Comparison of ENCODE assay signal across 8 cellular contexts in the genomic region with DNA sequence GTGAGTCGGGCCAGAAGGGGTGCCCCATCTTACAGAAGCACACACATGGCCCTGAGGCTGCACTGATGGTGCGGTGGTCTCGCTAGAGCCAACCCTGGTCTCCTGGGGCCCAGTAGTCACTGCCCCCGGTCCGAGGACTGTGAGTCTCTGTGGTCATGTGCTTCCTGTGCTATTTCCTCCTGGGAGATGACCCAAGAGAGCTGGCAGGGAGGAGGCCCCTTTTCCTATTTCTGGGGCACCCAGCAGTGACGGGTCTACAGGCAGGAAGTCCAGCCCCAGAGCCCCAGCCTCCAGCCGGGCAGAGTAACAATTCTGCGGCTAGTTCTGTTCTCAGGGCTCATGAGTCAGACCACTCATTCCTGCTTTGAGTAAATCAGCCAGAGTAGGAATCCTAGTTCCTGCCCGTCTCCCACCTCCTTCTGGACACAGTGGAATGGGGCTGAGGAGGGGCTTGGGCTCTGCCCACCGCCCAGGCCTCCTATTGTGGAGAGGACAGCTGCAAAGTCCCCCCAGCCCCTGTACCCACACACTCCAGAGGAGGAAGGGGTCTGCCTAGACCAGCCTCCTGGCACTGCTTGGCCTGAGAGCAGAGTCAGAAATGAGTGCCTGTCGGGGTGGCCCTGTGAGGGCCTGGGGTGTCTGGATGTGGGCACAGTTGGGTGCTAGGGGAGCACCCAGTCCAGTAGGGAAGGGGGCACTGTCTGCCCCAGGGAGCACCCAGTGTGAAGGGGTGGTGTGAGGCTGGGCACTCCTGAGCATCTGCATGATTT.
DNase-seq lines count a peak whose midpoint lies in the region; ATAC-seq and TF ChIP-seq lines count a peak whose summit lies in the region.

No MANE protein-coding gene starts in this region.

- no peak overlapping the region for H4K8ac ChIP-seq in neuronal stem cell (ENCODE audit: low read depth, low read length)

- no peak for TF ChIP-seq CTCF in AG04449 (IDR thresholded peaks at IDR 0.05; ENCODE audit: insufficient read depth, low read length, missing control alignments)

- peaks cover 11 to 81% of the 10 kb centered on the region in 2 donors for H3K36me3 ChIP-seq in neuronal stem cell (replicated peaks in 1 of 2; ENCODE audit: control insufficient read depth in 2 of 2, insufficient read depth in 2 of 2, low read length in 2 of 2)

- H2BK15ac ChIP-seq in neuronal stem cell (ENCODE audit: low read length), result no peak overlapping the region

- peak overlapping the region; percentile 6 for H3K9ac ChIP-seq in neuronal stem cell (ENCODE audit: low read depth, low read length, poor library complexity)

- no peak overlapping the region for H2AFZ ChIP-seq in neuronal stem cell (ENCODE audit: low read length)

- H3K9me3 ChIP-seq in neuronal stem cell (replicated peaks in 1 of 2; ENCODE audit: control insufficient read depth in 2 of 2, insufficient read depth in 1 of 2, low read depth in 1 of 2, low read length in 2 of 2), result no peaks in the 10 kb centered on the region

- no peaks in the 10 kb centered on the region for H3K36me3 Mint-ChIP-seq in T-helper 2 cell treated with Interferon-gamma antibody and Interleukin-4, amounts not matched to agents 5 μg/mL and 100 μg/mL, for 36 hours (ENCODE audit: low read depth)

- H3K4me2 ChIP-seq in neuronal stem cell (ENCODE audit: insufficient read depth, low read length, poor library complexity, severe bottlenecking), result no peak overlapping the region

- H3K14ac ChIP-seq in neuronal stem cell (ENCODE audit: low read length), result no peak overlapping the region

- peak overlapping the region; percentile 34 for H3K18ac ChIP-seq in neuronal stem cell (ENCODE audit: low read length)

- POLR2A ChIA-PET in AG04449 (lab: Yijun Ruan, JAX), result no interaction called here

- H3K4me3 Mint-ChIP-seq in T-helper 2 cell treated with Interferon-gamma antibody and Interleukin-4, amounts not matched to agents 5 μg/mL and 100 μg/mL, for 36 hours, result no peak overlapping the region

- H3K4me1 ChIP-seq in neuronal stem cell (ENCODE audit: control insufficient read depth in 2 of 2, insufficient read depth in 1 of 2, low read depth in 1 of 2, low read length in 2 of 2), result peaks cover 14 to 23% of the 10 kb centered on the region in 2 donors

- CTCF ChIA-PET in AG04449 (lab: Yijun Ruan, JAX), result interaction anchor here (0.9 kb wide), 1 partner anchor 9 kb away, joined by 3 read pairs; no protein-coding TSS in a partner anchor

- peak; percentile 81 for DNase-seq in AG04449 (ENCODE audit: low read depth, low spot score)
- peak; percentile 33 for DNase-seq in T-helper 2 cell treated with Interferon-gamma antibody and Interleukin-4, amounts not matched to agents 5 μg/mL and 100 μg/mL, for 36 hours (ENCODE audit: low spot score)
- peak; percentile 86 for DNase-seq in fibroblast of gingiva (ENCODE audit: low read depth)
- no peak for DNase-seq in neuronal stem cell (ENCODE audit: low spot score)
- DNase-seq in iPS-NIHi7 (ENCODE audit: extremely low spot score), result no peak
- DNase-seq in NCI-H524 treated with DMSO at 0.1 percent for 48 hours (lab: John Stamatoyannopoulos, UW), result no peak

- no peak overlapping the region for H3K27ac Mint-ChIP-seq in T-helper 2 cell treated with Interferon-gamma antibody and Interleukin-4, amounts not matched to agents 5 μg/mL and 100 μg/mL, for 36 hours

- H4K91ac ChIP-seq in neuronal stem cell (ENCODE audit: low read depth, low read length, poor library complexity), result no peak overlapping the region

- no peak overlapping the region for H3K4ac ChIP-seq in neuronal stem cell (ENCODE audit: low read length)

- H3K79me1 ChIP-seq in neuronal stem cell (ENCODE audit: low read depth, low read length), result peaks cover 14% of the 10 kb centered on the region

- H2BK12ac ChIP-seq in neuronal stem cell (ENCODE audit: low read length), result peak overlapping the region; percentile 28

- no peak overlapping the region for H2BK120ac ChIP-seq in neuronal stem cell (ENCODE audit: low read depth, low read length)

- H3K27me3 Mint-ChIP-seq in T-helper 2 cell treated with Interferon-gamma antibody and Interleukin-4, amounts not matched to agents 5 μg/mL and 100 μg/mL, for 36 hours (ENCODE audit: low read depth), result no peaks in the 10 kb centered on the region

- H3K27me3 ChIP-seq in neuronal stem cell (ENCODE audit: control insufficient read depth in 3 of 3, insufficient read depth in 3 of 3, low read depth in 1 of 3, low read length in 3 of 3), result no peaks in the 10 kb centered on the region

- ATAC-seq in GM18909 (IDR thresholded peaks at IDR 0.05; ENCODE audit: poor library complexity, unreplicated experiment) (peak; percentile 85), HG03103 (IDR thresholded peaks at IDR 0.05; ENCODE audit: low read depth, unreplicated experiment) (peak; percentile 74)

- H3K4me1 Mint-ChIP-seq in T-helper 2 cell treated with Interferon-gamma antibody and Interleukin-4, amounts not matched to agents 5 μg/mL and 100 μg/mL, for 36 hours (ENCODE audit: low read depth), result peaks cover 21% of the 10 kb centered on the region

- H3K4me3 ChIP-seq in AG04449 (ENCODE audit: low read depth, low read length), result no peak overlapping the region
- peak overlapping the region in 1 of 2 donors; percentile 38 for H3K4me3 ChIP-seq in neuronal stem cell (ENCODE audit: low read length in 2 of 2)

- H3K9me3 Mint-ChIP-seq in T-helper 2 cell treated with Interferon-gamma antibody and Interleukin-4, amounts not matched to agents 5 μg/mL and 100 μg/mL, for 36 hours, result no peaks in the 10 kb centered on the region

- H3K23ac ChIP-seq in neuronal stem cell (ENCODE audit: low read depth, low read length, poor library complexity), result peak overlapping the region; percentile 27

- H3K27ac ChIP-seq in neuronal stem cell (replicated peaks; ENCODE audit: low read length), result no peak overlapping the region

- H2BK5ac ChIP-seq in neuronal stem cell (ENCODE audit: low read length), result peak overlapping the region; percentile 39

- no CpG with 5 or more reads among the region's 11 CpGs for WGBS in neuronal stem cell (ENCODE audit: extremely low coverage in 2 of 2, insufficient read length in 2 of 2, insufficient replicate concordance in 1 of 2), 2 donors

- H2AK5ac ChIP-seq in neuronal stem cell (ENCODE audit: low read depth, low read length), result no peak overlapping the region

Comparison
In these comparisons a context has a peak if more than half of its experiments do, and no peak if none do; other contexts are left out.
1. DNase-seq: peak in AG04449 (single experiment), T-helper 2 cell treated with Interferon-gamma antibody and Interleukin-4, amounts not matched to agents 5 μg/mL and 100 μg/mL, for 36 hours (single experiment) and fibroblast of gingiva (single experiment); none in neuronal stem cell (single experiment), iPS-NIHi7 (single experiment) and NCI-H524 treated with DMSO at 0.1 percent for 48 hours (single experiment).